In the genomic region with DNA sequence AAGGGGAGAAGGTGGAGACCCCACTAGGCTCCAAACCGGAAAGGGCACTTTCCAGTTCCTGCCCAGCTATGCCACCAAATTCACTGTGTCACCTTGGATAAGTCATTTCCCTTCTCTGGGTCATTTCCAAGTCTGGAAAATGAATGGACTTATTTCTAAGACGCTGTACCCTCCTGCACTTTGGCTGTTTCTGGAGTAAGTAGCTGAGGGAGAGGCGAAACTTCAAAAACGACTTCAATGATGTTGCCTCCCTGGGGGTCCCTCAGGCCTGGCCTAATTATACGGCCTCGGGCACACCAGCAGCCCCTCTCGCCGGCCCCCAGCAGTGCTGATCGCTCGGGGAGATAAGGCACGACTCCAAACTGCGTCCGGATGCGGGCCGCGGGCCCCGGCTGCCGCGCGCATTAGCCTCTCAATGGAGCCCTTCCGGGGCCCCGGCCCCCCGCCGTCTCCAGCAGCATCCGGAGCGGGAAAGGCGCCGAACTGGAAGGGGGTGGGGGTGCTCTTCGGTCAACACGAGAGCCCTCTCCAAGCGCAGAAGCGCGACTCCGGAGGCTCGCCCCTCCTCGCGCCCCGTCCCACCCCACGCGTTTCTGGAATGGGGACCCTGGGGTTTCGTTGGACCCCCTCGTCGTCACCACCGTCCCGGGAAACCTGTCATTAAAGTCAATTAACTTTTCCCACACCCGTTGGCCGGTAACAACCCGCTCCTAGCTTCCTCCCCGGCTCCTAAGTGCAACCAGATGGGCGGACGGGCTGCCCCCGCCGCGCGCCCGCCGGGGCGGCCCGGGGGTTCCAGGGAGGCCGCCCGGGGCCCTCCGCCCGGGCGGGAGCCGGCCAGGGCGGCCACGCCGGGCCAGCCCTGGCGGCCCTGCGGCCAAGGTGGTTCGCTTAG, we compare ENCODE assay signal across 8 cellular contexts. TPM values are rescaled to one million over a fixed set of nuclear protein-coding genes. Genes with fewer than 3 reads are reported as not detected.
DNase-seq lines count a peak whose midpoint lies in the region; ATAC-seq and TF ChIP-seq lines count a peak whose summit lies in the region.

No MANE protein-coding gene starts in this region.

- H3K27me3 ChIP-seq in BLaER1 treated with 17β-estradiol and CSF1 and Interleukin-3, amounts not matched to agents 10 nM and 100 nM = peaks cover 71 to 89% (median 86%) of the 10 kb centered on the region in 11 experiments
- no peaks in the 10 kb centered on the region for H3K27me3 ChIP-seq in HCT116 (ENCODE audit: insufficient read depth, low read length)
- no peaks in the 10 kb centered on the region for H3K27me3 ChIP-seq in kidney epithelial cell (ENCODE audit: control insufficient read depth, insufficient read depth, low read length)

- ATAC-seq in HCT116 = peak; percentile 24
- no peak for ATAC-seq in stimulated activated memory B cell treated with anti-CD40 and anti-IgM and Interleukin-4, amounts not matched to agents 10 μg/mL and 1 μg/mL and 100 μg/mL, for 72 hours
- ATAC-seq in GM18873 (IDR thresholded peaks at IDR 0.05; ENCODE audit: low FRiP score, unreplicated experiment) = no peak
- ATAC-seq in GM19397 (IDR thresholded peaks at IDR 0.05; ENCODE audit: unreplicated experiment) = no peak

- H3K9me3 Mint-ChIP-seq in stimulated activated memory B cell treated with anti-CD40 and anti-IgM and Interleukin-4, amounts not matched to agents 10 μg/mL and 1 μg/mL and 100 μg/mL, for 72 hours = no peaks in the 10 kb centered on the region

- peaks cover 6 to 67% (median 41%) of the 10 kb centered on the region in 11 experiments; a peak in 20 of 22 replicates for H4K20me1 ChIP-seq in BLaER1 treated with 17β-estradiol and CSF1 and Interleukin-3, amounts not matched to agents 10 nM and 100 nM
- H4K20me1 ChIP-seq in HCT116 (ENCODE audit: insufficient read depth) = no peaks in the 10 kb centered on the region

- no peaks in the 10 kb centered on the region for H3K36me3 Mint-ChIP-seq in stimulated activated memory B cell treated with anti-CD40 and anti-IgM and Interleukin-4, amounts not matched to agents 10 μg/mL and 1 μg/mL and 100 μg/mL, for 72 hours

- TF ChIP-seq CTCF in HCT116 (IDR thresholded peaks at IDR 0.05 in 2 of 3, conservative IDR thresholded peaks at IDR 0.05 in 1 of 3; ENCODE audit: borderline replicate concordance in 1 of 3, insufficient read depth in 1 of 3, low read depth in 2 of 3, low read length in 2 of 3) (no peak), RWPE1 (conservative IDR thresholded peaks at IDR 0.05; ENCODE audit: low read depth) (no peak), cardiac fibroblast (IDR thresholded peaks at IDR 0.05; ENCODE audit: low read depth, low read length) (no peak), kidney epithelial cell (IDR thresholded peaks at IDR 0.05; ENCODE audit: insufficient read depth, low read length, poor library complexity, severe bottlenecking) (no peak)

- peak overlapping the region; percentile 44 for H3K4me3 Mint-ChIP-seq in stimulated activated memory B cell treated with anti-CD40 and anti-IgM and Interleukin-4, amounts not matched to agents 10 μg/mL and 1 μg/mL and 100 μg/mL, for 72 hours

- no peak overlapping the region for H2AFZ ChIP-seq in HCT116 (ENCODE audit: low read depth, low read length, poor library complexity, severe bottlenecking)

- no peak for TF ChIP-seq RAD21 in HCT116 (IDR thresholded peaks at IDR 0.05; ENCODE audit: low read depth)

- DNase-seq in HCT116 (ENCODE audit: low read depth, low spot score) (no peak), RWPE1 (ENCODE audit: low spot score) (peak; percentile 23), cardiac fibroblast (ENCODE audit: low read depth in 2 of 2) (peak; percentile 66 to 74), kidney epithelial cell (ENCODE audit: low read depth) (no peak)

- H3K27ac Mint-ChIP-seq in stimulated activated memory B cell treated with anti-CD40 and anti-IgM and Interleukin-4, amounts not matched to agents 10 μg/mL and 1 μg/mL and 100 μg/mL, for 72 hours = no peak overlapping the region

- RAD21 ChIA-PET in HCT116 (lab: Charles Lee; ENCODE audit: low non-redundant PET in 1 of 2, low total read pairs in 2 of 2, uncharacterized antibody in 2 of 2, unreplicated experiment in 2 of 2) = interaction anchor here (0.6 to 1.8 kb wide), 7 partner anchors 17 to 360 kb away, joined by 3 to 14 read pairs (median 3); no protein-coding TSS in a partner anchor

- peaks cover 22% of the 10 kb centered on the region for H3K27me3 Mint-ChIP-seq in stimulated activated memory B cell treated with anti-CD40 and anti-IgM and Interleukin-4, amounts not matched to agents 10 μg/mL and 1 μg/mL and 100 μg/mL, for 72 hours

- intact Hi-C loops in HCT116 (cut with micrococcal nuclease) = loop anchor here (1.0 kb wide), 1 partner anchor 175 kb away; no protein-coding TSS in a partner anchor

- H3K9me3 ChIP-seq in BLaER1 treated with 17β-estradiol and CSF1 and Interleukin-3, amounts not matched to agents 10 nM and 100 nM (replicated peaks in 1 of 11) = no peaks in the 10 kb centered on the region
- H3K9me3 ChIP-seq in HCT116 (ENCODE audit: control insufficient read depth in 1 of 2, insufficient read depth in 1 of 2, low read depth in 1 of 2, low read length in 2 of 2) = no peaks in the 10 kb centered on the region

- H3K4me1 Mint-ChIP-seq in stimulated activated memory B cell treated with anti-CD40 and anti-IgM and Interleukin-4, amounts not matched to agents 10 μg/mL and 1 μg/mL and 100 μg/mL, for 72 hours = peaks cover 37% of the 10 kb centered on the region

- no peaks in the 10 kb centered on the region for H3K9me2 ChIP-seq in HCT116 (ENCODE audit: insufficient read depth)

- peak overlapping the region in 10 of 11 experiments; percentile 44 to 72 (median 58); a peak in 18 of 22 replicates for H3K9ac ChIP-seq in BLaER1 treated with 17β-estradiol and CSF1 and Interleukin-3, amounts not matched to agents 10 nM and 100 nM
- H3K9ac ChIP-seq in HCT116 (ENCODE audit: low read length) = peak overlapping the region; percentile 91

- H3K79me2 ChIP-seq in HCT116 (ENCODE audit: insufficient read depth, low read length) = peaks cover 14% of the 10 kb centered on the region; the same call in 1 of the 2 replicates

- H3K4me1 ChIP-seq in BLaER1 treated with 17β-estradiol and CSF1 and Interleukin-3, amounts not matched to agents 10 nM and 100 nM = peaks cover 37 to 45% (median 40%) of the 10 kb centered on the region in 10 experiments
- H3K4me1 ChIP-seq in HCT116 (ENCODE audit: control insufficient read depth in 1 of 2, insufficient read depth in 2 of 2, low read length in 2 of 2) = peaks cover 56 to 73% of the 10 kb centered on the region in 2 experiments

- TF ChIP-seq POLR2A in HCT116 (IDR thresholded peaks at IDR 0.05; ENCODE audit: borderline replicate concordance, extremely low read depth, insufficient read depth, insufficient read length) = no peak

- peak overlapping the region; percentile 86 to 98 (median 94) for H3K4me2 ChIP-seq in BLaER1 treated with 17β-estradiol and CSF1 and Interleukin-3, amounts not matched to agents 10 nM and 100 nM
- H3K4me2 ChIP-seq in HCT116 (ENCODE audit: low read length) = peak overlapping the region; percentile 98

- CTCF ChIA-PET in HCT116 (lab: Charles Lee) = interaction anchor here (1.0 to 1.7 kb wide), 4 partner anchors 8 to 182 kb away, joined by 3 to 15 read pairs (median 4); no protein-coding TSS in a partner anchor
- CTCF ChIA-PET in RWPE1 (lab: Yijun Ruan, JAX) = interaction anchor here (0.7 to 6.6 kb wide), 9 partner anchors 28 to 360 kb away, joined by 3 to 56 read pairs (median 4); no protein-coding TSS in a partner anchor

- POLR2A ChIA-PET in HCT116 (lab: Charles Lee) = interaction anchor here (0.7 to 1.7 kb wide), 9 partner anchors 12 to 269 kb away, joined by 3 to 5 read pairs (median 4); no protein-coding TSS in a partner anchor
- POLR2A ChIA-PET in RWPE1 (lab: Yijun Ruan, JAX; ENCODE audit: low non-redundant PET) = interaction anchor here (1.3 kb wide), 2 partner anchors 182 to 360 kb away, joined by 3 to 4 read pairs; no protein-coding TSS in a partner anchor

- peak overlapping the region in 3 of 11 experiments; percentile 23 to 27 (median 26); a peak in 3 of 22 replicates for H3K27ac ChIP-seq in BLaER1 treated with 17β-estradiol and CSF1 and Interleukin-3, amounts not matched to agents 10 nM and 100 nM
- H3K27ac ChIP-seq in HCT116 (ENCODE audit: low read depth, low read length) = peak overlapping the region; percentile 91
- H3K27ac ChIP-seq in RWPE1 = peak overlapping the region; percentile 100

- TSS peak; percentile 80 for BruUV-seq in HCT116 (replicated peaks; lab: Mats Ljungman, UMichigan)

- no peaks in the 10 kb centered on the region for H3K36me3 ChIP-seq in BLaER1 treated with 17β-estradiol and CSF1 and Interleukin-3, amounts not matched to agents 10 nM and 100 nM
- H3K36me3 ChIP-seq in HCT116 (ENCODE audit: control insufficient read depth in 1 of 2, insufficient read depth in 2 of 2, low read length in 2 of 2) (no peaks in the 10 kb centered on the region), kidney epithelial cell (ENCODE audit: control insufficient read depth, insufficient read depth, low read length) (peaks cover 2% of the 10 kb centered on the region)

- H3K4me3 ChIP-seq in BLaER1 treated with 17β-estradiol and CSF1 and Interleukin-3, amounts not matched to agents 10 nM and 100 nM = peak overlapping the region; percentile 44 to 72 (median 58)
- H3K4me3 ChIP-seq in HCT116 (replicated peaks in 1 of 2; ENCODE audit: low read depth in 1 of 2, low read length in 2 of 2) (peak overlapping the region; percentile 39 to 55), cardiac fibroblast (replicated peaks in 1 of 2; ENCODE audit: low read depth in 2 of 2, low read length in 2 of 2) (peak overlapping the region; percentile 26), kidney epithelial cell (ENCODE audit: low read depth, low read length) (peak overlapping the region; percentile 21)

RNA-seq across cellular contexts. Expression of a gene that starts 4.8 kb away (rescaled TPM):
- 32.9 TPM for total RNA-seq in HCT116 (2021; ENCODE audit: unreplicated experiment)
- 31.8 and 41.9 TPM in 2 replicates for polyA plus RNA-seq in HCT116 (2012)
- 45.2 and 50.7 TPM in 2 replicates for total RNA-seq in kidney epithelial cell

Comparison
In these comparisons a context has a peak if more than half of its experiments do, and no peak if none do; other contexts are left out.
1. DNase-seq: peak in RWPE1 (single experiment) and cardiac fibroblast (2 of 2); none in HCT116 (single experiment) and kidney epithelial cell (single experiment).
2. Peak in every context shown above with its lines, with median percentiles within 50 percentile points of each other: H3K4me3 ChIP-seq.